1 cellular context compared by ENCODE assay signal in the genomic region with DNA sequence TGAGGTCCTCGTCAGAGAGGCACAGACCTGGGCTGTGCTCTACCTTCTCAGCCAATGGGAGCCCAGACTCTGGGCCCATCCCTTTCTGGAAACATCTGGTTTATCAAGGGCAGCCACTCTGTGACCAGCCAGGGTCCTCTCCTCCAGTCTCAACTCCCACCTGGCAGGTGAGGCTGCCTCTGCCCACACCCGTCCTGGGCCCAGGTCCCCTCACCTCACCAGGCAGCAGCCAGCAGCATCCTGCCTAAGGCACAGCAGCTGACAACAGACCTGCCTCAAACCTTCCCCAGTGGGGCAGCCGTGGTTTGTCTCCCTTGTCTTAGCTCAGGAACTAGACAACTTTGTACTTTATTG.
TF ChIP-seq lines count a peak whose summit lies in the region.

No MANE protein-coding gene starts in this region.

TF ChIP-seq in H1, 55 proteins besides CTCF, POLR2A, EP300 and RAD21 (continued from another document):
- no peak for TF ChIP-seq SIRT6 (IDR thresholded peaks at IDR 0.05; ENCODE audit: low read length)
- TF ChIP-seq TCF12 (IDR thresholded peaks at IDR 0.05; ENCODE audit: low read depth, low read length), result no peak
- TF ChIP-seq EZH2 (IDR thresholded peaks at IDR 0.05; ENCODE audit: low read depth, low read length, severe bottlenecking), result no peak
- no peak for TF ChIP-seq KDM5A (IDR thresholded peaks at IDR 0.05; ENCODE audit: low read length)
- TF ChIP-seq RXRA (IDR thresholded peaks at IDR 0.05; ENCODE audit: insufficient read depth, low read depth, low read length), result no peak
- no peak for TF ChIP-seq SIN3A (conservative IDR thresholded peaks at IDR 0.05 in 1 of 2, IDR thresholded peaks at IDR 0.05 in 1 of 2; ENCODE audit: low read depth in 1 of 2, low read length in 2 of 2)
- no peak for TF ChIP-seq TEAD4 (IDR thresholded peaks at IDR 0.05; ENCODE audit: low read depth, low read length)
- no peak for TF ChIP-seq TAF1 (IDR thresholded peaks at IDR 0.05; ENCODE audit: low read depth, low read length)
- TF ChIP-seq SRF (IDR thresholded peaks at IDR 0.05; ENCODE audit: low read depth, low read length), result no peak
- TF ChIP-seq CBX8 (IDR thresholded peaks at IDR 0.05; ENCODE audit: borderline replicate concordance, low read depth, low read length), result no peak
